ENCODE assay signal across 2 cellular contexts in the genomic region with DNA sequence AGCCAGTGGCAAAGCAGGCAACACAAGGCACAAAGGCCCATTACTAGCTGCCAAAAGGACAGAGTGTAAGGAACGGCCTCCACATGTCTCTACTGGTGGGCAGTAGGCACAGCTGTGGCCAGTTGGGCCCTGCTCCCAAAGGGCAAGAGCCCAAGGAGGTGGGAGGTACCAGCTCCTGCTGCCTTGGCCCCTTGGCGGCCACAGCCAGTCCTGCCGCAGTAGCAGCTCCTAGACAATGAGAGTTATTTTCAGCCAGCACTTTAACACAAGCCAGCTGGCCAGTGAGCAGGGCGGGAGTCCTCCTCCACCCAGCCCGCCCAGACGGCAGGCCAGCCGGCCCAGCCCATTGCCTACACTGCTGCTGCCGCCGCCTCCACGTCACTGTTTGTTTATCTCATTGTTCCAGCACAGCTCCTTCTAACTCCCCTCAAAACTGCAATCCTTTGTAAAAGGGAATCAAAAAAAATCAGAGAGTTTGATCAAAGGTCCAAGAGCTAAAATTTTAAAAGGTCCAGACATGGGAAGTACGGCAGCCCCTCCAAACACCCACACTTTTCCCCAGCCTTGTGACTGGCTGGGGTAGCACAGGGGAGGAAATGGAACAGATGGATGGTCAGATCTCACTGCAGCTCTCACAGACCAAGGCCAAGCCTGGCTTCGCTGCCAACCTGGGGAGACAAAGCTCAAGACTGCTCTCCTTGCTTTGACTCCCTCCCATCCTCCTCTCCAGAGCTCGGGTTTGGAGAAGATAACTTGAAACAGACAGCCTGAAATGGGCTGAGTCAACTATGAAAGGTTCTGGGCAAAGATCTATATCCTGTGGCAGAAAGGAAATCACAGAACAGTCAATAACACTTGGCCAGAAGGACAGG.
TF ChIP-seq lines count a peak whose summit lies in the region.

No MANE protein-coding gene starts in this region.

TF ChIP-seq in IMR-90, 13 proteins besides CTCF, POLR2A, EP300 and RAD21:
- peak; percentile 83; the same call in 1 of the 2 replicates for TF ChIP-seq MAZ (IDR thresholded peaks at IDR 0.05; ENCODE audit: borderline replicate concordance, low read depth, low read length)
- TF ChIP-seq, protein P1, sequence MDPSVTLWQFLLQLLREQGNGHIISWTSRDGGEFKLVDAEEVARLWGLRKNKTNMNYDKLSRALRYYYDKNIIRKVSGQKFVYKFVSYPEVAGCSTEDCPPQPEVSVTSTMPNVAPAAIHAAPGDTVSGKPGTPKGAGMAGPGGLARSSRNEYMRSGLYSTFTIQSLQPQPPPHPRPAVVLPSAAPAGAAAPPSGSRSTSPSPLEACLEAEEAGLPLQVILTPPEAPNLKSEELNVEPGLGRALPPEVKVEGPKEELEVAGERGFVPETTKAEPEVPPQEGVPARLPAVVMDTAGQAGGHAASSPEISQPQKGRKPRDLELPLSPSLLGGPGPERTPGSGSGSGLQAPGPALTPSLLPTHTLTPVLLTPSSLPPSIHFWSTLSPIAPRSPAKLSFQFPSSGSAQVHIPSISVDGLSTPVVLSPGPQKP (IDR thresholded peaks at IDR 0.05; ENCODE audit: borderline replicate concordance, low read depth, low read length): no peak
- no peak for TF ChIP-seq RFX5 (IDR thresholded peaks at IDR 0.05; ENCODE audit: low read depth, low read length)
- TF ChIP-seq SMC3 (IDR thresholded peaks at IDR 0.05; ENCODE audit: low read depth, low read length): peak; percentile 43

TF ChIP-seq in WTC11, 78 proteins besides CTCF, POLR2A, EP300 and RAD21:
- no peak for TF ChIP-seq ZBTB21 (CRISPR knock-in tag; IDR thresholded peaks at IDR 0.05; ENCODE audit: borderline replicate concordance)
- no peak for TF ChIP-seq PRRX2 (CRISPR knock-in tag; IDR thresholded peaks at IDR 0.05)
- peak; percentile 28; the same call in 1 of the 2 replicates for TF ChIP-seq ZNF121 (CRISPR knock-in tag; IDR thresholded peaks at IDR 0.05)
